ENCODE assay signal across 8 cellular contexts in genomic region chr19:55385749-55386514, GRCh38. TPM values are rescaled to one million over a fixed set of nuclear protein-coding genes. Genes with fewer than 3 reads are reported as not detected.
DNase-seq lines count a peak whose midpoint lies in the region; ATAC-seq and TF ChIP-seq lines count a peak whose summit lies in the region.

Gene RPL28, plus strand, starts transcription at chr19:55385932. Its CDS starts 426 bp downstream, at chr19:55386358.

- no peaks in the 10 kb centered on the region; the same call in 1 of the 2 replicates for H3K27me3 ChIP-seq in HUES48 (ENCODE audit: control insufficient read depth, insufficient read depth, low read length)

- H3K27ac ChIP-seq in HUES48 (ENCODE audit: low read depth, low read length) (peak within 1 kb of the TSS; percentile 91), epithelial cell of prostate (peak within 1 kb of the TSS; percentile 93)

- in situ Hi-C loops in Caki2 (cut with HindIII; ENCODE audit: low pct_unique_long_range_greater_than_20kb, low sequenced_read_pairs) = no loop called here

- peak within 1 kb of the TSS; percentile 94 for H3K4me3 ChIP-seq in HUES48 (ENCODE audit: low read depth, low read length)
- H3K4me3 ChIP-seq in mucosa of descending colon = peak within 1 kb of the TSS; percentile 62

- H3K9me3 ChIP-seq in HUES48 (ENCODE audit: control insufficient read depth, insufficient read depth, low read length) = no peaks in the 10 kb centered on the region
- H3K9me3 ChIP-seq in mucosa of descending colon = no peaks in the 10 kb centered on the region

- intact Hi-C loops in mucosa of descending colon (cut with DNase I, micrococcal nuclease) = loop anchor here (10.0 kb wide), 2 partner anchors 81 to 91 kb away; no protein-coding TSS in a partner anchor

- H3K4me1 ChIP-seq in HUES48 (ENCODE audit: control insufficient read depth, insufficient read depth, low read length) (peaks cover 29% of the 10 kb centered on the region), mucosa of descending colon (ENCODE audit: low read depth) (peaks cover 42% of the 10 kb centered on the region)

- peak; percentile 99 for DNase-seq in Caki2 (ENCODE audit: low read depth)
- DNase-seq in OCI-M1 (lab: John Stamatoyannopoulos, UW) = peak; percentile 100
- DNase-seq in activated T-cell treated with anti-CD3 and anti-CD28 coated beads for 4 hours = peak; percentile 97
- peak; percentile 87 for DNase-seq in epithelial cell of prostate (ENCODE audit: low read depth, low spot score)
- DNase-seq in mucosa of descending colon = peak; percentile 99 to 100 (median 99)
- peak; percentile 94 to 96 for DNase-seq in stimulated activated CD8-positive, alpha-beta memory T cell treated with anti-CD3 and anti-CD28 coated beads, Interleukin-4, amount 100 ng/mL, for 4 hours (ENCODE audit: low read depth in 2 of 2, low spot score in 1 of 2)

- peak; percentile 73 for ATAC-seq in GM21381 (IDR thresholded peaks at IDR 0.05; ENCODE audit: unreplicated experiment)
- peak; percentile 85 for ATAC-seq in mucosa of descending colon

- no peak for TF ChIP-seq CTCF in mucosa of descending colon (IDR thresholded peaks at IDR 0.05)

- peak within 1 kb of the TSS; percentile 85 for H3K9ac ChIP-seq in HUES48 (ENCODE audit: low read depth, low read length)

- H3K36me3 ChIP-seq in HUES48 (ENCODE audit: control insufficient read depth, insufficient read depth, low read length) (peaks cover 39% of the 10 kb centered on the region), mucosa of descending colon (ENCODE audit: low read depth) (no peaks in the 10 kb centered on the region)

RNA-seq across cellular contexts. Expression of gene RPL28, which starts in this region (rescaled TPM):
- total RNA-seq in Caki2 (2014; rRNA removed; shearing (Covaris generic); ENCODE audit: low replicate concordance) = 281 and 295 TPM in 2 replicates
- total RNA-seq in mucosa of descending colon = 1,000 to 10,000 TPM in 2 of 3 donors, 100 to 1,000 TPM in 1; 942 to 1,365 (median 1,241) TPM

Comparison
In these comparisons a context has a peak if more than half of its experiments do, and no peak if none do; other contexts are left out.
1. Peak in every context shown above with its lines: DNase-seq, ATAC-seq, H3K4me3 ChIP-seq and H3K27ac ChIP-seq.